Comparison of ENCODE assay signal across 13 cellular contexts in the genomic region with DNA sequence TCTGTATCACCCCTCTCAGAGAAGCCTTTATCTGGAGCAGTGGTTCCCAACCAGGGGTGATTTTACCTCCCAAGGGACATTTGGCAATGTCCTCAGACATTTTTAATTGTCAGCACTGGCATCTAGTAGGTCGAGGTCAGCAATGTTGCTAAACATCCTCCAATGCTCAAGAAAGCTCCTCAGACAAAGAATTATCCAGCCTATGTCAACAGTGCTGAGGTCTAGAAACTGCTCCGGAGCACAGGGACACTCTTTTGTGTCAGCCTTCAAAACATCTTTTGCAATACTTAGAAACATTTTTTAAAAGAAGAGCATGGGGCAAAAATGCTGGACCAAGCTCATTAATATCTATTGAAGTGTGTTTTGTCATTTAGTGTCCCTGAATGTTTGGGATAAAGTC.
A peak's percentile ranks its signal among the peaks of the same experiment; 100 is the strongest.
DNase-seq lines count a peak whose midpoint lies in the region; TF ChIP-seq lines count a peak whose summit lies in the region.
"Had no signal": no experiment of that assay in that cellular context is flagged by ENCODE, and none has a peak within 500 bp of the region (broad histone marks: within the 10 kb centered on the region; RNA-seq: fewer than 3 reads in every experiment).

No MANE protein-coding gene starts in this region.

- no peak overlapping the region for H3K27ac ChIP-seq in mesodermal cell (ENCODE audit: low read depth, low read length, severe bottlenecking)

- CTCF ChIA-PET in MCF 10A (lab: Yijun Ruan, JAX), result interaction anchor here (0.7 to 1.2 kb wide), 7 partner anchors 11 to 57 kb away, joined by 3 to 4 read pairs (median 3); no protein-coding TSS in a partner anchor

- no peaks in the 10 kb centered on the region for H3K27me3 Mint-ChIP-seq in activated naive CD8-positive, alpha-beta T cell
- no peaks in the 10 kb centered on the region for H3K27me3 Mint-ChIP-seq in activated naive CD8-positive, alpha-beta T cell treated with anti-CD3 and anti-CD28 coated beads for 36 hours
- no peaks in the 10 kb centered on the region for H3K27me3 Mint-ChIP-seq in MCF 10A (ENCODE audit: insufficient read depth, unreplicated experiment)
- H3K27me3 Mint-ChIP-seq in type B pancreatic cell, result no peaks in the 10 kb centered on the region

- peak overlapping the region; percentile 37 for H3K4me3 Mint-ChIP-seq in activated naive CD8-positive, alpha-beta T cell
- H3K4me3 Mint-ChIP-seq in activated naive CD8-positive, alpha-beta T cell treated with anti-CD3 and anti-CD28 coated beads for 36 hours, result no peak overlapping the region
- H3K4me3 Mint-ChIP-seq in MCF 10A (ENCODE audit: unreplicated experiment) (peak overlapping the region; percentile 96), type B pancreatic cell (peak overlapping the region; percentile 87)

- peaks cover 53% of the 10 kb centered on the region for H3K4me1 Mint-ChIP-seq in activated naive CD8-positive, alpha-beta T cell (ENCODE audit: low read depth)
- peaks cover 52% of the 10 kb centered on the region for H3K4me1 Mint-ChIP-seq in activated naive CD8-positive, alpha-beta T cell treated with anti-CD3 and anti-CD28 coated beads for 36 hours
- H3K4me1 Mint-ChIP-seq in MCF 10A (ENCODE audit: insufficient read depth, unreplicated experiment), result peaks cover 27% of the 10 kb centered on the region
- peaks cover 28% of the 10 kb centered on the region for H3K4me1 Mint-ChIP-seq in type B pancreatic cell (ENCODE audit: unreplicated experiment)

- H3K36me3 ChIP-seq in mesodermal cell (ENCODE audit: control insufficient read depth, insufficient read depth, low read length), result no peaks in the 10 kb centered on the region

- H3K9me3 Mint-ChIP-seq in activated naive CD8-positive, alpha-beta T cell (ENCODE audit: low read depth), result no peaks in the 10 kb centered on the region
- H3K9me3 Mint-ChIP-seq in activated naive CD8-positive, alpha-beta T cell treated with anti-CD3 and anti-CD28 coated beads for 36 hours, result no peaks in the 10 kb centered on the region
- H3K9me3 Mint-ChIP-seq in MCF 10A (ENCODE audit: unreplicated experiment) (no peaks in the 10 kb centered on the region), type B pancreatic cell (no peaks in the 10 kb centered on the region)

- peaks cover 16% of the 10 kb centered on the region for H3K4me1 ChIP-seq in mesodermal cell (ENCODE audit: control insufficient read depth, insufficient read depth, low read length, poor library complexity, severe bottlenecking)

- peak overlapping the region; percentile 75 for H3K27ac Mint-ChIP-seq in activated naive CD8-positive, alpha-beta T cell
- no peak overlapping the region for H3K27ac Mint-ChIP-seq in activated naive CD8-positive, alpha-beta T cell treated with anti-CD3 and anti-CD28 coated beads for 36 hours
- H3K27ac Mint-ChIP-seq in MCF 10A (ENCODE audit: low read depth, unreplicated experiment) (no peak overlapping the region), type B pancreatic cell (peak overlapping the region; percentile 98)

- peak overlapping the region; percentile 56 for H3K4me3 ChIP-seq in mesodermal cell (ENCODE audit: extremely low read depth, insufficient read depth, low read length, poor library complexity, severe bottlenecking)

- POLR2A ChIA-PET in MCF 10A (lab: Yijun Ruan, JAX), result interaction anchor here (0.9 to 7.9 kb wide), 10 partner anchors 12 to 174 kb away, joined by 3 to 191 read pairs (median 14); no protein-coding TSS in a partner anchor

- TF ChIP-seq CTCF in MCF 10A (IDR thresholded peaks at IDR 0.05; ENCODE audit: unreplicated experiment), result no peak
- no peak for TF ChIP-seq CTCF in type B pancreatic cell (conservative IDR thresholded peaks at IDR 0.05)

- DNase-seq in activated naive CD8-positive, alpha-beta T cell treated with anti-CD3 and anti-CD28 coated beads for 36 hours, result no peak
- DNase-seq in MCF 10A (ENCODE audit: unreplicated experiment) (no peak), type B pancreatic cell (ENCODE audit: extremely low spot score, unreplicated experiment) (no peak), NCI-H226 (no peak), NCI-H2196 (lab: John Stamatoyannopoulos, UW; ENCODE audit: unreplicated experiment) (no peak), islet precursor cell (no peak)
- DNase-seq: ACHN; activated naive CD4-positive, alpha-beta T cell treated with anti-CD3 and anti-CD28 coated beads, Interleukin-2, amount 50 U/mL, for 16 hours; NCI-H1048; NCI-H510A; T-helper 9 cell had no signal

- H3K36me3 Mint-ChIP-seq in activated naive CD8-positive, alpha-beta T cell, result peaks cover 2% of the 10 kb centered on the region
- peaks cover 3% of the 10 kb centered on the region for H3K36me3 Mint-ChIP-seq in activated naive CD8-positive, alpha-beta T cell treated with anti-CD3 and anti-CD28 coated beads for 36 hours
- no peaks in the 10 kb centered on the region for H3K36me3 Mint-ChIP-seq in MCF 10A (ENCODE audit: insufficient read depth, unreplicated experiment)
- no peaks in the 10 kb centered on the region for H3K36me3 Mint-ChIP-seq in type B pancreatic cell

- intact Hi-C loops in MCF 10A (cut with micrococcal nuclease), result loop anchor here (5.0 kb wide), 1 partner anchor 176 kb away; no protein-coding TSS in a partner anchor

- WGBS in mesodermal cell (ENCODE audit: insufficient coverage in 2 of 2), 2 experiments, result 86 to 90% methylated on average over 1 of the region's 2 CpGs

- BruUV-seq in MCF 10A (replicated peaks; lab: Mats Ljungman, UMichigan), result no TSS peak

- no peaks in the 10 kb centered on the region for H3K9me3 ChIP-seq in mesodermal cell (ENCODE audit: control insufficient read depth, low read length)

Comparison
In these comparisons a context has a peak if more than half of its experiments do, and no peak if none do; other contexts are left out.
1. H3K27ac Mint-ChIP-seq: peak in activated naive CD8-positive, alpha-beta T cell (single experiment) and type B pancreatic cell (single experiment); none in activated naive CD8-positive, alpha-beta T cell treated with anti-CD3 and anti-CD28 coated beads for 36 hours (single experiment) and MCF 10A (single experiment).